ENCODE assay signal across 8 cellular contexts in the genomic region with DNA sequence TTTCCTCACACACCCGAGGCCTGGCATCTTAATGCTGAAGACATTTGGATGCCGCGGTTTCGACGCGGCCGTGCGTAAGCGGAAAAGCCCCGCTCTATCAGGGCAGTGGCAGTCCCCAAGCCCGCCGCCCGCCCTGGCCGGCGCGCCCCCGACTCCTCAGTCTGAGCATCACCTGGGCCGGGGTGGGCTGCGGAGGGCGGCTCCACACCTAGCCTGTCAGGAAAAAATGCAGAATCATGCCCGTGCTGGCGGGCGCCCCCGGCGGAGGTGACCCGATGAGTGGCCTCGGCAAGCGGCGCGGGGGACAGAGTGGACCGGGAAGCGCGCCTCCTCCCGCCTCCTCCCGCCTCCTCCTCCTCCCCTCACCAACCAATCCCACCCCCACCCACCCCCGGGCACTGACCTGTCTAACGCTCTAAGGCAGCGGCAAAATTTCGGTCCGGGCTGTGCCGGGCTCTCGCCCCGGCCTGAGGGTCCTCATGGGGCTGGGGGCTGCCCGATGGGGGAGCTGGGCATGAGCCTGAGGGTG. TPM values are rescaled to one million over a fixed set of nuclear protein-coding genes. Genes with fewer than 3 reads are reported as not detected.
DNase-seq lines count a peak whose midpoint lies in the region; ATAC-seq and TF ChIP-seq lines count a peak whose summit lies in the region.

No MANE protein-coding gene starts in this region.

- peak; percentile 6 for TF ChIP-seq CTCF in GM10266 (IDR thresholded peaks at IDR 0.05; ENCODE audit: control insufficient read depth, insufficient read depth, low read depth, missing control alignments)
- no peak for TF ChIP-seq CTCF in glutamatergic neuron (IDR thresholded peaks at IDR 0.05; ENCODE audit: partially characterized antibody, unreplicated experiment)
- TF ChIP-seq CTCF in prostate gland (IDR thresholded peaks at IDR 0.05): no peak

- peak overlapping the region; percentile 72 for H3K4me3 Mint-ChIP-seq in activated T-cell treated with anti-CD3 and anti-CD28 coated beads, Interleukin-2, amount 50 U/mL, for 4 hours
- H3K4me3 Mint-ChIP-seq in glutamatergic neuron (ENCODE audit: unreplicated experiment): peak overlapping the region; percentile 91

- no peak for TF ChIP-seq POLR2A in prostate gland (IDR thresholded peaks at IDR 0.05)

- H3K9ac ChIP-seq in HUES6 (ENCODE audit: low read length): peak overlapping the region; percentile 39

- H3K9me3 Mint-ChIP-seq in activated T-cell treated with anti-CD3 and anti-CD28 coated beads, Interleukin-2, amount 50 U/mL, for 4 hours: no peaks in the 10 kb centered on the region
- peaks cover 9% of the 10 kb centered on the region for H3K9me3 Mint-ChIP-seq in glutamatergic neuron (ENCODE audit: unreplicated experiment)

- H3K27ac Mint-ChIP-seq in glutamatergic neuron (ENCODE audit: unreplicated experiment): no peak overlapping the region

- H3K27ac ChIP-seq in HUES6 (ENCODE audit: low read depth, low read length): no peak overlapping the region
- no peak overlapping the region for H3K27ac ChIP-seq in prostate gland

- H3K9me3 ChIP-seq in HUES6 (ENCODE audit: control insufficient read depth, insufficient read depth, low read depth, low read length) (no peaks in the 10 kb centered on the region), prostate gland (no peaks in the 10 kb centered on the region)

- H3K36me3 ChIP-seq in HUES6 (ENCODE audit: control insufficient read depth, insufficient read depth, low read length) (no peaks in the 10 kb centered on the region), prostate gland (no peaks in the 10 kb centered on the region)

- H3K4me1 ChIP-seq in HUES6 (ENCODE audit: control insufficient read depth, insufficient read depth, low read length) (peaks cover 13% of the 10 kb centered on the region), prostate gland (replicated peaks) (peaks cover 3% of the 10 kb centered on the region)

- no peaks in the 10 kb centered on the region for H3K36me3 Mint-ChIP-seq in activated T-cell treated with anti-CD3 and anti-CD28 coated beads, Interleukin-2, amount 50 U/mL, for 4 hours (ENCODE audit: insufficient read depth)
- peaks cover 5% of the 10 kb centered on the region for H3K36me3 Mint-ChIP-seq in glutamatergic neuron (ENCODE audit: unreplicated experiment)

- H3K4me1 Mint-ChIP-seq in activated T-cell treated with anti-CD3 and anti-CD28 coated beads, Interleukin-2, amount 50 U/mL, for 4 hours (ENCODE audit: low read depth): peaks cover 11% of the 10 kb centered on the region
- H3K4me1 Mint-ChIP-seq in glutamatergic neuron (ENCODE audit: low read depth, unreplicated experiment): peaks cover 11% of the 10 kb centered on the region

- under 1% methylated on average over 40 of the region's 44 CpGs for WGBS in prostate gland

- peak; percentile 32 for DNase-seq in GM10266 (ENCODE audit: extremely low spot score)
- DNase-seq in activated T-cell treated with anti-CD3 and anti-CD28 coated beads, Interleukin-2, amount 50 U/mL, for 4 hours: no peak
- DNase-seq in glutamatergic neuron: peak; percentile 72
- no peak for DNase-seq in prostate gland (ENCODE audit: low spot score)
- no peak for DNase-seq in NCI-H2029 treated with DMSO at 0.1 percent for 48 hours (lab: John Stamatoyannopoulos, UW)
- no peak for DNase-seq in SIG-M5 (lab: John Stamatoyannopoulos, UW)

- peak overlapping the region; percentile 71 for H3K4me3 ChIP-seq in HUES6 (ENCODE audit: low read depth, low read length)
- H3K4me3 ChIP-seq in prostate gland: peak overlapping the region; percentile 41 to 42

- peaks cover 78% of the 10 kb centered on the region for H3K27me3 ChIP-seq in HUES6 (ENCODE audit: control insufficient read depth, insufficient read depth, low read length)
- H3K27me3 ChIP-seq in prostate gland (replicated peaks; ENCODE audit: insufficient read depth): no peaks in the 10 kb centered on the region

- peaks cover 60% of the 10 kb centered on the region for H3K27me3 Mint-ChIP-seq in activated T-cell treated with anti-CD3 and anti-CD28 coated beads, Interleukin-2, amount 50 U/mL, for 4 hours (ENCODE audit: low read depth)
- peaks cover 36% of the 10 kb centered on the region for H3K27me3 Mint-ChIP-seq in glutamatergic neuron (ENCODE audit: unreplicated experiment)

- peak; percentile 49 to 53 for ATAC-seq in activated T-cell treated with anti-CD3 and anti-CD28 coated beads, Interleukin-2, amount 50 U/mL, for 4 hours
- no peak for ATAC-seq in HG03457 (IDR thresholded peaks at IDR 0.05; ENCODE audit: unreplicated experiment)

- intact Hi-C loops in prostate gland (cut with DNase I): loop anchor here (5.0 kb wide), 1 partner anchor 60 kb away; a partner anchor contains a TSS

RNA-seq across cellular contexts. Expression of a gene that starts 0.6 kb away (rescaled TPM):
- total RNA-seq in activated T-cell treated with anti-CD3 and anti-CD28 coated beads, Interleukin-2, amount 50 U/mL, for 4 hours: 1 to 10 TPM; 3.2 to 4.6 (median 3.6) TPM
- total RNA-seq in glutamatergic neuron (ENCODE audit: unreplicated experiment) (83.9 TPM), prostate gland (1 to 10 TPM; 2.2 to 6.7 TPM)

RNA-seq across cellular contexts. Expression of a gene that starts 21.2 kb away (rescaled TPM):
- 1 to 10 TPM in 1 of 3 donors, under 1 TPM in 2; 0.56 to 1.6 (median 0.65) TPM for total RNA-seq in activated T-cell treated with anti-CD3 and anti-CD28 coated beads, Interleukin-2, amount 50 U/mL, for 4 hours
- total RNA-seq in glutamatergic neuron (ENCODE audit: unreplicated experiment): 80.2 TPM
- total RNA-seq in prostate gland: 10 to 100 TPM; 16.6 to 32.5 TPM

RNA-seq across cellular contexts. Expression of a gene that starts 27.8 kb away (rescaled TPM):
- total RNA-seq in activated T-cell treated with anti-CD3 and anti-CD28 coated beads, Interleukin-2, amount 50 U/mL, for 4 hours: 10 to 100 TPM; 15.9 to 18.6 (median 17.0) TPM
- total RNA-seq in glutamatergic neuron (ENCODE audit: unreplicated experiment): 99.6 TPM
- 10 to 100 TPM; 42.2 to 59.9 TPM for total RNA-seq in prostate gland

RNA-seq across cellular contexts. Expression of a gene that starts 41.4 kb away (rescaled TPM):
- 10 to 100 TPM; 28.6 to 32.0 (median 29.1) TPM for total RNA-seq in activated T-cell treated with anti-CD3 and anti-CD28 coated beads, Interleukin-2, amount 50 U/mL, for 4 hours
- total RNA-seq in glutamatergic neuron (ENCODE audit: unreplicated experiment) (27.5 TPM), prostate gland (10 to 100 TPM; 37.4 to 51.1 TPM)

Comparison
In these comparisons a context has a peak if more than half of its experiments do, and no peak if none do; other contexts are left out.
1. DNase-seq: peak in GM10266 (single experiment) and glutamatergic neuron (single experiment); none in activated T-cell treated with anti-CD3 and anti-CD28 coated beads, Interleukin-2, amount 50 U/mL, for 4 hours (single experiment), prostate gland (single experiment), NCI-H2029 treated with DMSO at 0.1 percent for 48 hours (single experiment) and SIG-M5 (single experiment).
2. RNA of a gene that starts 0.6 kb away (total RNA-seq): 83.9 TPM in glutamatergic neuron (single experiment); 2.2 to 6.7 TPM in prostate gland and 3.2 to 4.6 TPM in activated T-cell treated with anti-CD3 and anti-CD28 coated beads, Interleukin-2, amount 50 U/mL, for 4 hours; every median in the first group is over 10 times any median in the second.
3. RNA of a gene that starts 21.2 kb away (total RNA-seq): 80.2 TPM in glutamatergic neuron (single experiment) and 16.6 to 32.5 TPM in prostate gland; 0.56 to 1.6 TPM in activated T-cell treated with anti-CD3 and anti-CD28 coated beads, Interleukin-2, amount 50 U/mL, for 4 hours; every median in the first group is over 4 times any median in the second.